Comparison of ENCODE assay signal across 1 cellular context in the genomic region with DNA sequence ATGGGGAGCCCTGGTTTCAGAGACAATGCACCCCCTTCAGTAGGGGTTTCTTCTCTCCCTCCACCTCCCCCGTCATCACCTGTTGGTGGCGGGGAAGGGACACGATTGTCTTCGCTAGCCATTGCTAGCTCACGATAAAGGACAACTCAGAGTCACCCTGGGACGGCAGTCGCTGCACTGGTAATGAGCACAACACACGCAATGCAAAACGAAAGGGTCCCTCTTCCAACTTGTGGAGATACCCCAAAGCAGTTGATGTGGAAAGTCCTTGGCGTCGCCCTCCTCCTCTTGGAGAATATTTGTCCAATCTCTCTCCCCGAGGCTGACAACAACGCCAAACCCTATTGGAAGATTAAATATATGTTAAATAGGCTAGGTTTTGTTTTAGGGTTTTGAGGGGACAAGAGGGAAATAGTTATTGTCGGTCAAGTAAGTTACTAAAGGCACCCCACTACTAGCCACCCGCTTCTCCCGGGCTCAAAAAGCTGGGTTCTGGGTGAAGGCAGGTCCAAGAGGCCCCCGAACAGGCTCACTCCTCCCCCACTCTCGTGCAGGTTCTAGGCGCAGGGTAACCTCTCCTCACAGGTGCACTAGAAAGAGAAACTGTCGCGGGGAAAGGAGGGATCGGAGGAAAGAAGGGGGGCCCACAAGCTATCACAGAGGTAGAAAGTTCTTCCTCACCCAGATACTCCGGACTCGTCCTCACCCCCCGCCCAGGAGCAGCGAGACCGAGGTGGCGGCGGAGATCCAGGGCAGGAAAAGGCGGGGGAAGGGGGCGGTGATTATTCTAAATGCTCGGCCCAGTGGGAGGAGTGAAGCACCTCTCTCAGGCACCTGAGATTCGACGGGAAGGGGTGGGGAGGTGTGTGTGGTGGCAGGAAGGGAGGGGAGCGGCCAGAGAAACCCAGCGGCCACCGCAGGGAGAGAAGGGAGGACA.
TF ChIP-seq lines count a peak whose summit lies in the region.

A gene with protein sequence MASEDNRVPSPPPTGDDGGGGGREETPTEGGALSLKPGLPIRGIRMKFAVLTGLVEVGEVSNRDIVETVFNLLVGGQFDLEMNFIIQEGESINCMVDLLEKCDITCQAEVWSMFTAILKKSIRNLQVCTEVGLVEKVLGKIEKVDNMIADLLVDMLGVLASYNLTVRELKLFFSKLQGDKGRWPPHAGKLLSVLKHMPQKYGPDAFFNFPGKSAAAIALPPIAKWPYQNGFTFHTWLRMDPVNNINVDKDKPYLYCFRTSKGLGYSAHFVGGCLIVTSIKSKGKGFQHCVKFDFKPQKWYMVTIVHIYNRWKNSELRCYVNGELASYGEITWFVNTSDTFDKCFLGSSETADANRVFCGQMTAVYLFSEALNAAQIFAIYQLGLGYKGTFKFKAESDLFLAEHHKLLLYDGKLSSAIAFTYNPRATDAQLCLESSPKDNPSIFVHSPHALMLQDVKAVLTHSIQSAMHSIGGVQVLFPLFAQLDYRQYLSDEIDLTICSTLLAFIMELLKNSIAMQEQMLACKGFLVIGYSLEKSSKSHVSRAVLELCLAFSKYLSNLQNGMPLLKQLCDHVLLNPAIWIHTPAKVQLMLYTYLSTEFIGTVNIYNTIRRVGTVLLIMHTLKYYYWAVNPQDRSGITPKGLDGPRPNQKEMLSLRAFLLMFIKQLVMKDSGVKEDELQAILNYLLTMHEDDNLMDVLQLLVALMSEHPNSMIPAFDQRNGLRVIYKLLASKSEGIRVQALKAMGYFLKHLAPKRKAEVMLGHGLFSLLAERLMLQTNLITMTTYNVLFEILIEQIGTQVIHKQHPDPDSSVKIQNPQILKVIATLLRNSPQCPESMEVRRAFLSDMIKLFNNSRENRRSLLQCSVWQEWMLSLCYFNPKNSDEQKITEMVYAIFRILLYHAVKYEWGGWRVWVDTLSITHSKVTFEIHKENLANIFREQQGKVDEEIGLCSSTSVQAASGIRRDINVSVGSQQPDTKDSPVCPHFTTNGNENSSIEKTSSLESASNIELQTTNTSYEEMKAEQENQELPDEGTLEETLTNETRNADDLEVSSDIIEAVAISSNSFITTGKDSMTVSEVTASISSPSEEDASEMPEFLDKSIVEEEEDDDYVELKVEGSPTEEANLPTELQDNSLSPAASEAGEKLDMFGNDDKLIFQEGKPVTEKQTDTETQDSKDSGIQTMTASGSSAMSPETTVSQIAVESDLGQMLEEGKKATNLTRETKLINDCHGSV (N-terminal part only) (minus strand): TSS at position 764 of the 937 bp plus-strand sequence. CDS start 642 bp downstream, at position 122.

TF ChIP-seq in HepG2, 621 proteins besides CTCF, POLR2A, EP300 and RAD21 (continued from another document and continues in another):
- TF ChIP-seq, protein P1, sequence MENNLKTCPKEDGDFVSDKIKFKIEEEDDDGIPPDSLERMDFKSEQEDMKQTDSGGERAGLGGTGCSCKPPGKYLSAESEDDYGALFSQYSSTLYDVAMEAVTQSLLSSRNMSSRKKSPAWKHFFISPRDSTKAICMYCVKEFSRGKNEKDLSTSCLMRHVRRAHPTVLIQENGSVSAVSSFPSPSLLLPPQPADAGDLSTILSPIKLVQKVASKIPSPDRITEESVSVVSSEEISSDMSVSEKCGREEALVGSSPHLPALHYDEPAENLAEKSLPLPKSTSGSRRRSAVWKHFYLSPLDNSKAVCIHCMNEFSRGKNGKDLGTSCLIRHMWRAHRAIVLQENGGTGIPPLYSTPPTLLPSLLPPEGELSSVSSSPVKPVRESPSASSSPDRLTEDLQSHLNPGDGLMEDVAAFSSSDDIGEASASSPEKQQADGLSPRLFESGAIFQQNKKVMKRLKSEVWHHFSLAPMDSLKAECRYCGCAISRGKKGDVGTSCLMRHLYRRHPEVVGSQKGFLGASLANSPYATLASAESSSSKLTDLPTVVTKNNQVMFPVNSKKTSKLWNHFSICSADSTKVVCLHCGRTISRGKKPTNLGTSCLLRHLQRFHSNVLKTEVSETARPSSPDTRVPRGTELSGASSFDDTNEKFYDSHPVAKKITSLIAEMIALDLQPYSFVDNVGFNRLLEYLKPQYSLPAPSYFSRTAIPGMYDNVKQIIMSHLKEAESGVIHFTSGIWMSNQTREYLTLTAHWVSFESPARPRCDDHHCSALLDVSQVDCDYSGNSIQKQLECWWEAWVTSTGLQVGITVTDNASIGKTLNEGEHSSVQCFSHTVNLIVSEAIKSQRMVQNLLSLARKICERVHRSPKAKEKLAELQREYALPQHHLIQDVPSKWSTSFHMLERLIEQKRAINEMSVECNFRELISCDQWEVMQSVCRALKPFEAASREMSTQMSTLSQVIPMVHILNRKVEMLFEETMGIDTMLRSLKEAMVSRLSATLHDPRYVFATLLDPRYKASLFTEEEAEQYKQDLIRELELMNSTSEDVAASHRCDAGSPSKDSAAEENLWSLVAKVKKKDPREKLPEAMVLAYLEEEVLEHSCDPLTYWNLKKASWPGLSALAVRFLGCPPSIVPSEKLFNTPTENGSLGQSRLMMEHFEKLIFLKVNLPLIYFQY (CRISPR knock-in tag; IDR thresholded peaks at IDR 0.05; ENCODE audit: borderline replicate concordance): no peak
- TF ChIP-seq TCF7L2 (IDR thresholded peaks at IDR 0.05; ENCODE audit: low read depth, low read length) (no peak), ZNF251 (CRISPR knock-in tag; IDR thresholded peaks at IDR 0.05) (no peak), KLF9 (CRISPR knock-in tag; IDR thresholded peaks at IDR 0.05; ENCODE audit: low read depth) (no peak), ZNF572 (CRISPR knock-in tag; IDR thresholded peaks at IDR 0.05) (no peak), ZNF598 (CRISPR knock-in tag; IDR thresholded peaks at IDR 0.05; ENCODE audit: borderline replicate concordance) (no peak), ZNF3 (CRISPR knock-in tag; IDR thresholded peaks at IDR 0.05) (no peak), FOXA3 (CRISPR knock-in tag; IDR thresholded peaks at IDR 0.05) (no peak), KLF15 (CRISPR knock-in tag; IDR thresholded peaks at IDR 0.05; ENCODE audit: borderline replicate concordance) (no peak), ZNF143 (CRISPR knock-in tag; IDR thresholded peaks at IDR 0.05) (no peak), KLF6 (CRISPR knock-in tag; IDR thresholded peaks at IDR 0.05) (0 out of 2 replicates have a peak, but pooled peaks have one; percentile 20), SATB2 (CRISPR knock-in tag; IDR thresholded peaks at IDR 0.05) (no peak), ZFP37 (CRISPR knock-in tag; IDR thresholded peaks at IDR 0.05; ENCODE audit: borderline replicate concordance) (no peak), ZKSCAN5 (CRISPR knock-in tag; IDR thresholded peaks at IDR 0.05) (no peak), TAF15 (IDR thresholded peaks at IDR 0.05; ENCODE audit: low read depth, low read length, poor library complexity, severe bottlenecking) (no peak), ZNF746 (CRISPR knock-in tag; IDR thresholded peaks at IDR 0.05) (no peak; the same call in 1 of the 2 replicates), ZNF180 (CRISPR knock-in tag; IDR thresholded peaks at IDR 0.05; ENCODE audit: borderline replicate concordance, low read depth) (no peak), ZNF235 (CRISPR knock-in tag; IDR thresholded peaks at IDR 0.05; ENCODE audit: borderline replicate concordance) (no peak), ZBTB7B (CRISPR knock-in tag; IDR thresholded peaks at IDR 0.05) (no peak), ZSCAN29 (CRISPR knock-in tag; conservative IDR thresholded peaks at IDR 0.05) (no peak), ZNF615 (CRISPR knock-in tag; IDR thresholded peaks at IDR 0.05; ENCODE audit: borderline replicate concordance) (no peak)
- TF ChIP-seq, protein P2, sequence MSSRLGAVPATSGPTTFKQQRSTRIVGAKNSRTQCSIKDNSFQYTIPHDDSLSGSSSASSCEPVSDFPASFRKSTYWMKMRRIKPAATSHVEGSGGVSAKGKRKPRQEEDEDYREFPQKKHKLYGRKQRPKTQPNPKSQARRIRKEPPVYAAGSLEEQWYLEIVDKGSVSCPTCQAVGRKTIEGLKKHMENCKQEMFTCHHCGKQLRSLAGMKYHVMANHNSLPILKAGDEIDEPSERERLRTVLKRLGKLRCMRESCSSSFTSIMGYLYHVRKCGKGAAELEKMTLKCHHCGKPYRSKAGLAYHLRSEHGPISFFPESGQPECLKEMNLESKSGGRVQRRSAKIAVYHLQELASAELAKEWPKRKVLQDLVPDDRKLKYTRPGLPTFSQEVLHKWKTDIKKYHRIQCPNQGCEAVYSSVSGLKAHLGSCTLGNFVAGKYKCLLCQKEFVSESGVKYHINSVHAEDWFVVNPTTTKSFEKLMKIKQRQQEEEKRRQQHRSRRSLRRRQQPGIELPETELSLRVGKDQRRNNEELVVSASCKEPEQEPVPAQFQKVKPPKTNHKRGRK (CRISPR knock-in tag; IDR thresholded peaks at IDR 0.05): no peak
- TF ChIP-seq, protein P3, sequence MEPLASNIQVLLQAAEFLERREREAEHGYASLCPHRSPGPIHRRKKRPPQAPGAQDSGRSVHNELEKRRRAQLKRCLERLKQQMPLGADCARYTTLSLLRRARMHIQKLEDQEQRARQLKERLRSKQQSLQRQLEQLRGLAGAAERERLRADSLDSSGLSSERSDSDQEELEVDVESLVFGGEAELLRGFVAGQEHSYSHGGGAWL (CRISPR knock-in tag; IDR thresholded peaks at IDR 0.05): no peak
- TF ChIP-seq, protein P4, sequence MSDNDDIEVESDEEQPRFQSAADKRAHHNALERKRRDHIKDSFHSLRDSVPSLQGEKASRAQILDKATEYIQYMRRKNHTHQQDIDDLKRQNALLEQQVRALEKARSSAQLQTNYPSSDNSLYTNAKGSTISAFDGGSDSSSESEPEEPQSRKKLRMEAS (IDR thresholded peaks at IDR 0.05): no peak
- TF ChIP-seq, protein P5, sequence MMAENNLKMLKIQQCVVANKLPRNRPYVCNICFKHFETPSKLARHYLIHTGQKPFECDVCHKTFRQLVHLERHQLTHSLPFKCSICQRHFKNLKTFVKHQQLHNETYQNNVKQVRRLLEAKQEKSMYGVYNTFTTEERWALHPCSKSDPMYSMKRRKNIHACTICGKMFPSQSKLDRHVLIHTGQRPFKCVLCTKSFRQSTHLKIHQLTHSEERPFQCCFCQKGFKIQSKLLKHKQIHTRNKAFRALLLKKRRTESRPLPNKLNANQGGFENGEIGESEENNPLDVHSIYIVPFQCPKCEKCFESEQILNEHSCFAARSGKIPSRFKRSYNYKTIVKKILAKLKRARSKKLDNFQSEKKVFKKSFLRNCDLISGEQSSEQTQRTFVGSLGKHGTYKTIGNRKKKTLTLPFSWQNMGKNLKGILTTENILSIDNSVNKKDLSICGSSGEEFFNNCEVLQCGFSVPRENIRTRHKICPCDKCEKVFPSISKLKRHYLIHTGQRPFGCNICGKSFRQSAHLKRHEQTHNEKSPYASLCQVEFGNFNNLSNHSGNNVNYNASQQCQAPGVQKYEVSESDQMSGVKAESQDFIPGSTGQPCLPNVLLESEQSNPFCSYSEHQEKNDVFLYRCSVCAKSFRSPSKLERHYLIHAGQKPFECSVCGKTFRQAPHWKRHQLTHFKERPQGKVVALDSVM (CRISPR knock-in tag; IDR thresholded peaks at IDR 0.05): no peak
- TF ChIP-seq, protein P6, sequence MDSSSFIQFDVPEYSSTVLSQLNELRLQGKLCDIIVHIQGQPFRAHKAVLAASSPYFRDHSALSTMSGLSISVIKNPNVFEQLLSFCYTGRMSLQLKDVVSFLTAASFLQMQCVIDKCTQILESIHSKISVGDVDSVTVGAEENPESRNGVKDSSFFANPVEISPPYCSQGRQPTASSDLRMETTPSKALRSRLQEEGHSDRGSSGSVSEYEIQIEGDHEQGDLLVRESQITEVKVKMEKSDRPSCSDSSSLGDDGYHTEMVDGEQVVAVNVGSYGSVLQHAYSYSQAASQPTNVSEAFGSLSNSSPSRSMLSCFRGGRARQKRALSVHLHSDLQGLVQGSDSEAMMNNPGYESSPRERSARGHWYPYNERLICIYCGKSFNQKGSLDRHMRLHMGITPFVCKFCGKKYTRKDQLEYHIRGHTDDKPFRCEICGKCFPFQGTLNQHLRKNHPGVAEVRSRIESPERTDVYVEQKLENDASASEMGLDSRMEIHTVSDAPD (CRISPR knock-in tag; IDR thresholded peaks at IDR 0.05): no peak; the same call in 1 of the 2 replicates
- TF ChIP-seq, protein P7, sequence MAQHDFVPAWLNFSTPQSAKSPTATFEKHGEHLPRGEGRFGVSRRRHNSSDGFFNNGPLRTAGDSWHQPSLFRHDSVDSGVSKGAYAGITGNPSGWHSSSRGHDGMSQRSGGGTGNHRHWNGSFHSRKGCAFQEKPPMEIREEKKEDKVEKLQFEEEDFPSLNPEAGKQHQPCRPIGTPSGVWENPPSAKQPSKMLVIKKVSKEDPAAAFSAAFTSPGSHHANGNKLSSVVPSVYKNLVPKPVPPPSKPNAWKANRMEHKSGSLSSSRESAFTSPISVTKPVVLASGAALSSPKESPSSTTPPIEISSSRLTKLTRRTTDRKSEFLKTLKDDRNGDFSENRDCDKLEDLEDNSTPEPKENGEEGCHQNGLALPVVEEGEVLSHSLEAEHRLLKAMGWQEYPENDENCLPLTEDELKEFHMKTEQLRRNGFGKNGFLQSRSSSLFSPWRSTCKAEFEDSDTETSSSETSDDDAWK (CRISPR knock-in tag; IDR thresholded peaks at IDR 0.05): no peak
- TF ChIP-seq, protein P8, sequence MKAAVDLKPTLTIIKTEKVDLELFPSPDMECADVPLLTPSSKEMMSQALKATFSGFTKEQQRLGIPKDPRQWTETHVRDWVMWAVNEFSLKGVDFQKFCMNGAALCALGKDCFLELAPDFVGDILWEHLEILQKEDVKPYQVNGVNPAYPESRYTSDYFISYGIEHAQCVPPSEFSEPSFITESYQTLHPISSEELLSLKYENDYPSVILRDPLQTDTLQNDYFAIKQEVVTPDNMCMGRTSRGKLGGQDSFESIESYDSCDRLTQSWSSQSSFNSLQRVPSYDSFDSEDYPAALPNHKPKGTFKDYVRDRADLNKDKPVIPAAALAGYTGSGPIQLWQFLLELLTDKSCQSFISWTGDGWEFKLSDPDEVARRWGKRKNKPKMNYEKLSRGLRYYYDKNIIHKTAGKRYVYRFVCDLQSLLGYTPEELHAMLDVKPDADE (CRISPR knock-in tag; IDR thresholded peaks at IDR 0.05): no peak
- TF ChIP-seq, protein P9, sequence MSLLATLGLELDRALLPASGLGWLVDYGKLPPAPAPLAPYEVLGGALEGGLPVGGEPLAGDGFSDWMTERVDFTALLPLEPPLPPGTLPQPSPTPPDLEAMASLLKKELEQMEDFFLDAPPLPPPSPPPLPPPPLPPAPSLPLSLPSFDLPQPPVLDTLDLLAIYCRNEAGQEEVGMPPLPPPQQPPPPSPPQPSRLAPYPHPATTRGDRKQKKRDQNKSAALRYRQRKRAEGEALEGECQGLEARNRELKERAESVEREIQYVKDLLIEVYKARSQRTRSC (CRISPR knock-in tag; IDR thresholded peaks at IDR 0.05; ENCODE audit: low read depth): no peak
- TF ChIP-seq, protein P10, sequence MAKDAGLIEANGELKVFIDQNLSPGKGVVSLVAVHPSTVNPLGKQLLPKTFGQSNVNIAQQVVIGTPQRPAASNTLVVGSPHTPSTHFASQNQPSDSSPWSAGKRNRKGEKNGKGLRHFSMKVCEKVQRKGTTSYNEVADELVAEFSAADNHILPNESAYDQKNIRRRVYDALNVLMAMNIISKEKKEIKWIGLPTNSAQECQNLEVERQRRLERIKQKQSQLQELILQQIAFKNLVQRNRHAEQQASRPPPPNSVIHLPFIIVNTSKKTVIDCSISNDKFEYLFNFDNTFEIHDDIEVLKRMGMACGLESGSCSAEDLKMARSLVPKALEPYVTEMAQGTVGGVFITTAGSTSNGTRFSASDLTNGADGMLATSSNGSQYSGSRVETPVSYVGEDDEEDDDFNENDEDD (CRISPR knock-in tag; IDR thresholded peaks at IDR 0.05; ENCODE audit: borderline replicate concordance): no peak
- TF ChIP-seq, protein P11, sequence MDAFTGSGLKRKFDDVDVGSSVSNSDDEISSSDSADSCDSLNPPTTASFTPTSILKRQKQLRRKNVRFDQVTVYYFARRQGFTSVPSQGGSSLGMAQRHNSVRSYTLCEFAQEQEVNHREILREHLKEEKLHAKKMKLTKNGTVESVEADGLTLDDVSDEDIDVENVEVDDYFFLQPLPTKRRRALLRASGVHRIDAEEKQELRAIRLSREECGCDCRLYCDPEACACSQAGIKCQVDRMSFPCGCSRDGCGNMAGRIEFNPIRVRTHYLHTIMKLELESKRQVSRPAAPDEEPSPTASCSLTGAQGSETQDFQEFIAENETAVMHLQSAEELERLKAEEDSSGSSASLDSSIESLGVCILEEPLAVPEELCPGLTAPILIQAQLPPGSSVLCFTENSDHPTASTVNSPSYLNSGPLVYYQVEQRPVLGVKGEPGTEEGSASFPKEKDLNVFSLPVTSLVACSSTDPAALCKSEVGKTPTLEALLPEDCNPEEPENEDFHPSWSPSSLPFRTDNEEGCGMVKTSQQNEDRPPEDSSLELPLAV (CRISPR knock-in tag; conservative IDR thresholded peaks at IDR 0.05; ENCODE audit: low read depth): no peak
